ENCODE assay signal across 1 cellular context in genomic region chr5:78294250-78295034, GRCh38.
TF ChIP-seq lines count a peak whose summit lies in the region.

Gene AP3B1 (minus strand): TSS chr5:78294698. CDS start chr5:78294579, 119 bp downstream.

TF ChIP-seq in K562, 482 proteins besides CTCF, POLR2A, EP300 and RAD21 (continued from another document and continues in another):
- TF ChIP-seq ZNF395 (CRISPR knock-in tag; IDR thresholded peaks at IDR 0.05) (peak; percentile 69; the same call in 1 of the 2 replicates), GABPB1 (CRISPR knock-in tag; IDR thresholded peaks at IDR 0.05) (peak; percentile 83; the same call in 1 of the 2 replicates), E2F1 (CRISPR knock-in tag; IDR thresholded peaks at IDR 0.05) (peak; percentile 78; the same call in 1 of the 2 replicates), HMGN3 (IDR thresholded peaks at IDR 0.05; ENCODE audit: borderline replicate concordance, extremely low read depth, insufficient read length, low read depth, low read length) (peak; percentile 93), ZNF639 (CRISPR knock-in tag; conservative IDR thresholded peaks at IDR 0.05 in 1 of 2, IDR thresholded peaks at IDR 0.05 in 1 of 2) (peak in 1 of 2 experiments; percentile 70; a peak in 1 of 4 replicates), RBM22 (IDR thresholded peaks at IDR 0.05; ENCODE audit: low read depth, low read length, poor library complexity, severe bottlenecking) (peak; percentile 30), GABPA (tag; conservative IDR thresholded peaks at IDR 0.05; ENCODE audit: low read depth) (peak; percentile 76), SOX6 (IDR thresholded peaks at IDR 0.05) (peak; percentile 61), NRF1 (conservative IDR thresholded peaks at IDR 0.05 in 1 of 2, IDR thresholded peaks at IDR 0.05 in 1 of 2) (peak; percentile 100), ZBTB2 (IDR thresholded peaks at IDR 0.05) (peak; percentile 99), MYC (IDR thresholded peaks at IDR 0.05; ENCODE audit: low read depth, low read length) (peak; percentile 60), MYC (CRISPR knock-in tag; IDR thresholded peaks at IDR 0.05; ENCODE audit: borderline replicate concordance, low read depth) (no peak), SIN3A (IDR thresholded peaks at IDR 0.05; ENCODE audit: borderline replicate concordance in 2 of 2, control insufficient read depth in 1 of 2, low read depth in 2 of 2, low read length in 2 of 2) (peak; percentile 35 to 67; a peak in 2 of 4 replicates), FOXP1 (CRISPR knock-in tag; IDR thresholded peaks at IDR 0.05) (0 out of 2 replicates have a peak, but pooled peaks have one; percentile 43), TBL1XR1 (IDR thresholded peaks at IDR 0.05; ENCODE audit: low read length in 2 of 2) (peak in 1 of 2 experiments; percentile 20; a peak in 1 of 4 replicates), GATAD2B (IDR thresholded peaks at IDR 0.05; ENCODE audit: borderline replicate concordance) (peak; percentile 45; the same call in 1 of the 2 replicates), NBN (IDR thresholded peaks at IDR 0.05; ENCODE audit: low read depth) (no peak), WHSC1 (IDR thresholded peaks at IDR 0.05; ENCODE audit: low read length) (no peak), NFRKB (IDR thresholded peaks at IDR 0.05; ENCODE audit: low read depth) (peak; percentile 15; the same call in 1 of the 2 replicates), RFX5 (IDR thresholded peaks at IDR 0.05; ENCODE audit: low read depth, low read length) (no peak; the same call in 1 of the 2 replicates), FOXK2 (conservative IDR thresholded peaks at IDR 0.05 in 1 of 2, IDR thresholded peaks at IDR 0.05 in 1 of 2; ENCODE audit: low read depth in 2 of 2) (peak in 1 of 2 experiments; percentile 20; a peak in 1 of 4 replicates), ZBTB1 (CRISPR knock-in tag; IDR thresholded peaks at IDR 0.05; ENCODE audit: borderline replicate concordance, low read depth) (0 out of 2 replicates have a peak, but pooled peaks have one; percentile 25), ZSCAN29 (IDR thresholded peaks at IDR 0.05) (peak; percentile 33; the same call in 1 of the 2 replicates), STAT5A (IDR thresholded peaks at IDR 0.05; ENCODE audit: borderline replicate concordance, low read length) (0 out of 2 replicates have a peak, but pooled peaks have one; percentile 8), ZNF134 (CRISPR knock-in tag; conservative IDR thresholded peaks at IDR 0.05) (no peak), CBX1 (IDR thresholded peaks at IDR 0.05; ENCODE audit: low read depth) (peak; percentile 67; the same call in 1 of the 2 replicates), ZNF24 (IDR thresholded peaks at IDR 0.05) (peak; percentile 32), HMBOX1 (IDR thresholded peaks at IDR 0.05) (peak; percentile 62; the same call in 1 of the 2 replicates), TOE1 (IDR thresholded peaks at IDR 0.05; ENCODE audit: borderline replicate concordance) (peak; percentile 89), TOE1 (CRISPR knock-in tag; IDR thresholded peaks at IDR 0.05; ENCODE audit: borderline replicate concordance, low read depth) (no peak), MTA3 (IDR thresholded peaks at IDR 0.05; ENCODE audit: borderline replicate concordance) (0 out of 2 replicates have a peak, but pooled peaks have one; percentile 20), NR2C1 (IDR thresholded peaks at IDR 0.05) (no peak), NR2C1 (tag; IDR thresholded peaks at IDR 0.05) (0 out of 2 replicates have a peak, but pooled peaks have one; percentile 32), HNRNPLL (IDR thresholded peaks at IDR 0.05; ENCODE audit: low read depth, low read length, poor library complexity, severe bottlenecking) (peak; percentile 25), FOSL1 (tag; conservative IDR thresholded peaks at IDR 0.05) (no peak), ZFX (CRISPR knock-in tag; IDR thresholded peaks at IDR 0.05) (peak; percentile 81), HDGF (IDR thresholded peaks at IDR 0.05) (peak; percentile 43; the same call in 1 of the 2 replicates), REST (CRISPR knock-in tag; IDR thresholded peaks at IDR 0.05; ENCODE audit: low read depth) (no peak), FOXJ3 (CRISPR knock-in tag; IDR thresholded peaks at IDR 0.05) (no peak), TBP (optimal IDR thresholded peaks at IDR 0.05; ENCODE audit: low read depth, low read length) (peak; percentile 88), CEBPG (CRISPR knock-in tag; IDR thresholded peaks at IDR 0.05) (0 out of 2 replicates have a peak, but pooled peaks have one; percentile 21), CEBPG (tag; conservative IDR thresholded peaks at IDR 0.05 in 1 of 2, IDR thresholded peaks at IDR 0.05 in 1 of 2) (no peak), GTF2B (IDR thresholded peaks at IDR 0.05; ENCODE audit: extremely low read depth, insufficient read length) (peak; percentile 45), RBFOX2 (IDR thresholded peaks at IDR 0.05; ENCODE audit: low read depth, low read length) (peak; percentile 93), TRIM28 (IDR thresholded peaks at IDR 0.05) (peak; percentile 13; the same call in 1 of the 2 replicates), RFX7 (CRISPR knock-in tag; IDR thresholded peaks at IDR 0.05) (no peak), HDAC1 (IDR thresholded peaks at IDR 0.05) (peak in 1 of 2 experiments; percentile 69; a peak in 1 of 4 replicates), ZBTB11 (CRISPR knock-in tag; IDR thresholded peaks at IDR 0.05) (peak in 1 of 3 experiments; percentile 90; a peak in 2 of 6 replicates), ZNF589 (CRISPR knock-in tag; IDR thresholded peaks at IDR 0.05; ENCODE audit: low read depth) (0 out of 2 replicates have a peak, but pooled peaks have one; percentile 23), GMEB1 (CRISPR knock-in tag; IDR thresholded peaks at IDR 0.05) (peak; percentile 51), POLR2B (IDR thresholded peaks at IDR 0.05; ENCODE audit: low read depth, partially characterized antibody) (peak; percentile 96), TAF9B (IDR thresholded peaks at IDR 0.05; ENCODE audit: partially characterized antibody) (peak; percentile 68)
